ENCODE assay signal across 11 cellular contexts in the genomic region with DNA sequence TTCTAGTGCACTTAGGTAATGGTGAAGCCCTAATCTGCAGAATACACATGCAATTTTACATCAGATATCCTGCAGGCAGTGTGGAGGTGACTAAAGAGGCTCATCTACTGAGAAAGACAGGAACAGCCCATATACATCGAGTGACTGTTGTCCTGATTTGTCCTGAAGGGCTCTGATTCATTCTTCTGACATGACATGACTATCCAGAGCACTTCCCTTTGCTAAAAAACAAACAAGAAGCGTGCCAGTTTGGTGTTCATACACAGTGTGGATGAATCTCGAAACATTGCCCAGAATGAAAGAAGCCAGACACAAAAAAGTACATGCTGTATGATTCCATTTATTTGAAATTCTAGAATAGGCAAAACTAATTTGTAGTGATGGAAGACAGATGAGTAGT. TPM values are rescaled to one million over a fixed set of nuclear protein-coding genes. Genes with fewer than 3 reads are reported as not detected.
DNase-seq lines count a peak whose midpoint lies in the region; ATAC-seq, FAIRE-seq and TF ChIP-seq lines count a peak whose summit lies in the region.
"Had no signal": no experiment of that assay in that cellular context is flagged by ENCODE, and none has a peak within 500 bp of the region (broad histone marks: within the 10 kb centered on the region; RNA-seq: fewer than 3 reads in every experiment).

No MANE protein-coding gene starts in this region.

- FAIRE-seq in keratinocyte (lab: Jason Lieb, UNC): peak; percentile 94

- dilution Hi-C loops in keratinocyte (cut with MboI; ENCODE audit: extremely low pct_ligation_motif_present, low sequenced_read_pairs): no loop called here

- H2AFZ ChIP-seq in keratinocyte (ENCODE audit: control insufficient read depth, low read length): no peak overlapping the region

- no peak overlapping the region for H3K4me3 Mint-ChIP-seq in activated T-helper 17 cell treated with anti-CD3 and anti-CD28 coated beads, Interleukin-2, amount 50 U/mL, for 72 hours
- H3K4me3 Mint-ChIP-seq in Caco-2 (ENCODE audit: unreplicated experiment): no peak overlapping the region
- H3K4me3 Mint-ChIP-seq: CD4-positive, CD25-positive, alpha-beta regulatory T cell had no signal

- no peaks in the 10 kb centered on the region for H3K27me3 Mint-ChIP-seq in activated T-helper 17 cell treated with anti-CD3 and anti-CD28 coated beads, Interleukin-2, amount 50 U/mL, for 72 hours
- no peaks in the 10 kb centered on the region for H3K27me3 Mint-ChIP-seq in Caco-2 (ENCODE audit: insufficient read depth, unreplicated experiment)

- peak; percentile 60 for ATAC-seq in activated T-helper 17 cell treated with anti-CD3 and anti-CD28 coated beads, Interleukin-2, amount 50 U/mL, for 72 hours (replicated peaks)

- DNase-seq in AG08395 (ENCODE audit: low spot score) (peak; percentile 50), HT1080 (ENCODE audit: low read depth) (peak; percentile 83), keratinocyte (ENCODE audit: low read depth, low spot score) (peak; percentile 82), Caco-2 (no peak), NCI-H69 (lab: John Stamatoyannopoulos, UW) (no peak), putamen (ENCODE audit: low spot score) (no peak)
- no peak for DNase-seq in activated CD8-positive, alpha-beta memory T cell treated with anti-CD3 and anti-CD28 coated beads, Interleukin-2, amount 50 U/mL, for 4 hours
- DNase-seq: CD4-positive, CD25-positive, alpha-beta regulatory T cell; NCI-H187; SJCRH30 had no signal

- no peak overlapping the region for H3K4me3 ChIP-seq in keratinocyte (ENCODE audit: control insufficient read depth in 2 of 3, extremely low read depth in 1 of 3, insufficient read depth in 2 of 3, low read depth in 1 of 3, low read length in 3 of 3)
- no peak overlapping the region for H3K4me3 ChIP-seq in Caco-2 (ENCODE audit: low read depth, low read length)
- H3K4me3 ChIP-seq: SJCRH30 had no signal

- H3K9me3 ChIP-seq in keratinocyte (ENCODE audit: control insufficient read depth, low read depth, low read length): no peaks in the 10 kb centered on the region
- no peaks in the 10 kb centered on the region for H3K9me3 ChIP-seq in Caco-2
- H3K9me3 ChIP-seq: SJCRH30 had no signal

- POLR2A ChIA-PET in Caco-2 (lab: Charles Lee): no interaction called here

- H3K79me2 ChIP-seq in keratinocyte (ENCODE audit: control insufficient read depth, insufficient read depth, low read length): no peaks in the 10 kb centered on the region

- H3K9me1 ChIP-seq in keratinocyte (ENCODE audit: control insufficient read depth, extremely low read depth, insufficient read depth, low read length): no peaks in the 10 kb centered on the region

- intact Hi-C loops in Caco-2 (cut with micrococcal nuclease; ENCODE audit: unreplicated experiment): loop anchor here (2.0 to 5.0 kb wide), 3 partner anchors 45 to 218 kb away; no protein-coding TSS in a partner anchor

- H3K9ac ChIP-seq in keratinocyte (ENCODE audit: control insufficient read depth, extremely low read depth, insufficient read depth, low read length): no peak overlapping the region

- H3K9me3 Mint-ChIP-seq in activated T-helper 17 cell treated with anti-CD3 and anti-CD28 coated beads, Interleukin-2, amount 50 U/mL, for 72 hours: no peaks in the 10 kb centered on the region
- peaks cover 10% of the 10 kb centered on the region for H3K9me3 Mint-ChIP-seq in Caco-2 (ENCODE audit: unreplicated experiment)
- H3K9me3 Mint-ChIP-seq: CD4-positive, CD25-positive, alpha-beta regulatory T cell had no signal

- H3K4me2 ChIP-seq in keratinocyte (ENCODE audit: control insufficient read depth, extremely low read depth, insufficient read depth, low read depth, low read length): peak overlapping the region; percentile 49

- peaks cover 18% of the 10 kb centered on the region for H3K4me1 ChIP-seq in keratinocyte (ENCODE audit: control insufficient read depth, extremely low read depth, insufficient read depth, low read length)
- peaks cover 14% of the 10 kb centered on the region for H3K4me1 ChIP-seq in Caco-2

- no TSS peak for BruUV-seq in Caco-2 (replicated peaks; lab: Mats Ljungman, UMichigan)

- no peaks in the 10 kb centered on the region for H3K36me3 Mint-ChIP-seq in activated T-helper 17 cell treated with anti-CD3 and anti-CD28 coated beads, Interleukin-2, amount 50 U/mL, for 72 hours (ENCODE audit: low read depth)
- H3K36me3 Mint-ChIP-seq in Caco-2 (ENCODE audit: insufficient read depth, unreplicated experiment): peaks cover 7% of the 10 kb centered on the region
- H3K36me3 Mint-ChIP-seq: CD4-positive, CD25-positive, alpha-beta regulatory T cell had no signal

- peaks cover 16% of the 10 kb centered on the region for H3K4me1 Mint-ChIP-seq in activated T-helper 17 cell treated with anti-CD3 and anti-CD28 coated beads, Interleukin-2, amount 50 U/mL, for 72 hours
- H3K4me1 Mint-ChIP-seq in Caco-2 (ENCODE audit: low read depth, unreplicated experiment): peaks cover 16% of the 10 kb centered on the region

- H3K27ac Mint-ChIP-seq in activated T-helper 17 cell treated with anti-CD3 and anti-CD28 coated beads, Interleukin-2, amount 50 U/mL, for 72 hours: no peak overlapping the region
- H3K27ac Mint-ChIP-seq in Caco-2 (ENCODE audit: unreplicated experiment): no peak overlapping the region
- H3K27ac Mint-ChIP-seq: CD4-positive, CD25-positive, alpha-beta regulatory T cell had no signal

- H3K36me3 ChIP-seq in keratinocyte (ENCODE audit: control insufficient read depth in 2 of 2, extremely low read depth in 1 of 2, insufficient read depth in 2 of 2, low read length in 2 of 2) (no peaks in the 10 kb centered on the region), Caco-2 (ENCODE audit: control insufficient read depth, insufficient read depth, low read length) (no peaks in the 10 kb centered on the region)
- H3K36me3 ChIP-seq: SJCRH30 had no signal

- H3K27ac ChIP-seq in keratinocyte (ENCODE audit: control insufficient read depth, insufficient read depth, low read length): peak overlapping the region; percentile 56
- H3K27ac ChIP-seq: SJCRH30 had no signal

- H3K27me3 ChIP-seq in keratinocyte (ENCODE audit: control insufficient read depth, extremely low read depth, insufficient read depth, low read length) (no peaks in the 10 kb centered on the region), Caco-2 (replicated peaks; ENCODE audit: control insufficient read depth, insufficient read depth, low read length) (no peaks in the 10 kb centered on the region)
- H3K27me3 ChIP-seq: SJCRH30 had no signal

- TF ChIP-seq CTCF in keratinocyte (optimal IDR thresholded peaks at IDR 0.05 in 1 of 3, IDR thresholded peaks at IDR 0.05 in 1 of 3, conservative IDR thresholded peaks at IDR 0.05 in 1 of 3; ENCODE audit: extremely low read depth in 1 of 3, insufficient read depth in 2 of 3, low read length in 3 of 3) (no peak), Caco-2 (IDR thresholded peaks at IDR 0.05; ENCODE audit: insufficient read depth in 1 of 2, low read depth in 1 of 2, low read length in 1 of 2, severe bottlenecking in 1 of 2, unreplicated experiment in 1 of 2) (no peak)

- CTCF ChIA-PET in Caco-2 (lab: Charles Lee): interaction anchor here (1.3 kb wide), 3 partner anchors 107 to 328 kb away, joined by 6 to 9 read pairs (median 7); a partner anchor contains a TSS

- H4K20me1 ChIP-seq in keratinocyte (ENCODE audit: control insufficient read depth, extremely low read depth, insufficient read depth, low read length): no peaks in the 10 kb centered on the region

RNA-seq across cellular contexts. Expression of a gene that starts 48.0 kb away (rescaled TPM):
- 4.5 and 6.8 TPM in 2 replicates for total RNA-seq in HT1080 (2014; rRNA removed; shearing (Covaris generic))
- polyA plus RNA-seq in HT1080 (2015; cell fraction: cytosol; rRNA removed): 8.6 and 9.7 TPM in 2 replicates
- polyA plus RNA-seq in HT1080 (2015; cell fraction: nucleus; rRNA removed): 24.8 and 26.1 TPM in 2 replicates
- 100 to 1,000 TPM in 1 of 2 donors, 10 to 100 TPM in 1; 30.6 to 179 TPM for total RNA-seq in activated T-helper 17 cell treated with anti-CD3 and anti-CD28 coated beads, Interleukin-2, amount 50 U/mL, for 72 hours
- polyA plus RNA-seq in keratinocyte: 11.1 to 12.5 TPM (median 11.2 TPM) in 3 replicates
- 13.1 TPM for polyA plus RNA-seq in keratinocyte (2011; ENCODE audit: low read depth)
- 8.2 and 10.3 TPM in 2 replicates for polyA plus RNA-seq in keratinocyte (2011; cell fraction: cytosol; rRNA removed)
- polyA plus RNA-seq in keratinocyte (2011; cell fraction: nucleus; rRNA removed): 21.1 and 23.1 TPM in 2 replicates
- 8.3 and 15.0 TPM in 2 replicates for polyA plus RNA-seq in keratinocyte (2012; ENCODE audit: low replicate concordance)
- 15.9 to 20.6 TPM (median 16.8 TPM) in 3 replicates for polyA minus RNA-seq in keratinocyte
- polyA minus RNA-seq in keratinocyte (2011; cell fraction: cytosol; rRNA and poly(A)+ RNA removed): 16.9 TPM
- 23.8 and 25.1 TPM in 2 replicates for polyA minus RNA-seq in keratinocyte (2011; cell fraction: nucleus; rRNA and poly(A)+ RNA removed)
- 10.5 and 13.4 TPM in 2 replicates for total RNA-seq in Caco-2 (2022)

Comparison
In these comparisons a context has a peak if more than half of its experiments do, and no peak if none do; other contexts are left out.
1. DNase-seq: peak in AG08395 (single experiment), HT1080 (single experiment) and keratinocyte (single experiment); none in Caco-2 (0 of 2), activated CD8-positive, alpha-beta memory T cell treated with anti-CD3 and anti-CD28 coated beads, Interleukin-2, amount 50 U/mL, for 4 hours (single experiment), NCI-H69 (single experiment) and putamen (single experiment).